In genomic region chr15:41416162-41416741, GRCh38 we compare ENCODE assay signal across 7 cellular contexts.
A peak's percentile ranks its signal among the peaks of the same experiment; 100 is the strongest.
DNase-seq lines count a peak whose midpoint lies in the region; ATAC-seq and TF ChIP-seq lines count a peak whose summit lies in the region.

No MANE protein-coding gene starts in this region.

- H3K27me3 ChIP-seq in KMS-11 (ENCODE audit: insufficient read depth, low read depth) (no peaks in the 10 kb centered on the region), muscle layer of duodenum (ENCODE audit: low read depth, low read length) (no peaks in the 10 kb centered on the region)

- DNase-seq in AML-193 (lab: John Stamatoyannopoulos, UW): no peak
- DNase-seq in stimulated activated CD4-positive, alpha-beta T cell treated with anti-CD3 and anti-CD28 coated beads, Interleukin-2, amount 100 ng/mL, for 48 hours: no peak

- no peaks in the 10 kb centered on the region for H3K36me3 ChIP-seq in KMS-11 (ENCODE audit: insufficient read depth)
- H3K36me3 ChIP-seq in muscle layer of duodenum (ENCODE audit: control insufficient read depth in 1 of 2, insufficient read depth in 2 of 2, low read length in 2 of 2): no peaks in the 10 kb centered on the region

- peak overlapping the region; percentile 76 for H2AFZ ChIP-seq in KMS-11 (ENCODE audit: low read depth)

- H3K27ac ChIP-seq in KMS-11 (peak overlapping the region; percentile 53), cingulate gyrus (ENCODE audit: low read depth, low read length) (peak overlapping the region; percentile 41), muscle layer of duodenum (ENCODE audit: low read length) (peak overlapping the region; percentile 94)

- peaks cover 55% of the 10 kb centered on the region for H3K79me2 ChIP-seq in KMS-11 (ENCODE audit: insufficient read depth, low read depth)

- no peak for TF ChIP-seq CTCF in KMS-11 (conservative IDR thresholded peaks at IDR 0.05; ENCODE audit: low read depth, low read length)

- no peaks in the 10 kb centered on the region for H3K9me3 ChIP-seq in muscle layer of duodenum (ENCODE audit: control insufficient read depth in 1 of 2, low read length in 2 of 2)

- ATAC-seq in GM21423 (IDR thresholded peaks at IDR 0.05; ENCODE audit: unreplicated experiment): peak; percentile 2
- ATAC-seq in HG03139 (IDR thresholded peaks at IDR 0.05; ENCODE audit: unreplicated experiment): no peak

- H4K20me1 ChIP-seq in KMS-11 (ENCODE audit: insufficient read depth): no peaks in the 10 kb centered on the region; the same call in 1 of the 2 replicates

- peak overlapping the region; percentile 88 for H3K4me2 ChIP-seq in KMS-11

- peaks cover 28% of the 10 kb centered on the region for H3K4me1 ChIP-seq in KMS-11 (ENCODE audit: low read depth, poor library complexity, severe bottlenecking)
- peaks cover 7 to 17% of the 10 kb centered on the region in 2 donors for H3K4me1 ChIP-seq in muscle layer of duodenum (ENCODE audit: control insufficient read depth in 1 of 2, insufficient read depth in 2 of 2, low read length in 2 of 2)

- H3K4me3 ChIP-seq in KMS-11 (IDR thresholded peaks at IDR 0.05; ENCODE audit: insufficient read depth, low read depth, low read length) (no peak overlapping the region), muscle layer of duodenum (ENCODE audit: low read depth in 1 of 2, low read length in 2 of 2) (peak overlapping the region; percentile 85 to 91)

- peak overlapping the region; percentile 62; the same call in 1 of the 2 replicates for H3K9ac ChIP-seq in KMS-11

Comparison
In these comparisons a context has a peak if more than half of its experiments do, and no peak if none do; other contexts are left out.
1. H3K27ac ChIP-seq: peak in every context shown above with its lines; median percentile 94 in muscle layer of duodenum; 53 in KMS-11; 41 in cingulate gyrus.